28 cellular contexts compared by ENCODE assay signal in genomic region chr12:85821759-85822158, GRCh38. TPM values are rescaled to one million over a fixed set of nuclear protein-coding genes. Genes with fewer than 3 reads are reported as not detected.
A peak's percentile ranks its signal among the peaks of the same experiment; 100 is the strongest.
DNase-seq lines count a peak whose midpoint lies in the region; ATAC-seq, FAIRE-seq and TF ChIP-seq lines count a peak whose summit lies in the region.
"Had no signal": no experiment of that assay in that cellular context is flagged by ENCODE, and none has a peak within 500 bp of the region (broad histone marks: within the 10 kb centered on the region; RNA-seq: fewer than 3 reads in every experiment).

No MANE protein-coding gene starts in this region.

- peaks cover 10% of the 10 kb centered on the region for H3K9me3 Mint-ChIP-seq in stimulated activated memory B cell treated with anti-CD40 and anti-IgM and Interleukin-4, amounts not matched to agents 10 μg/mL and 1 μg/mL and 100 μg/mL, for 72 hours
- no peaks in the 10 kb centered on the region for H3K9me3 Mint-ChIP-seq in activated CD8-positive, alpha-beta T cell treated with anti-CD3 and anti-CD28 coated beads for 36 hours
- H3K9me3 Mint-ChIP-seq: nephron progenitor cell had no signal

- CTCF ChIA-PET in activated CD8-positive, alpha-beta T cell treated with anti-CD3 and anti-CD28 coated beads for 36 hours (lab: Charles Lee): interaction anchor here (1.5 kb wide), 1 partner anchor 45 kb away, joined by 4 read pairs; no protein-coding TSS in a partner anchor

- no peak for FAIRE-seq in small intestine (lab: Jason Lieb, UNC)
- FAIRE-seq: endometrium, urothelium cell line had no signal

- H3K27me3 Mint-ChIP-seq in stimulated activated memory B cell treated with anti-CD40 and anti-IgM and Interleukin-4, amounts not matched to agents 10 μg/mL and 1 μg/mL and 100 μg/mL, for 72 hours: no peaks in the 10 kb centered on the region
- no peaks in the 10 kb centered on the region for H3K27me3 Mint-ChIP-seq in activated CD8-positive, alpha-beta T cell treated with anti-CD3 and anti-CD28 coated beads for 36 hours
- H3K27me3 Mint-ChIP-seq: activated CD4-positive, alpha-beta memory T cell treated with anti-CD3 and anti-CD28 coated beads, Interleukin-2, amount 10 ng/mL, durations not matched to agents 7 days and 5 days; CD4-positive, CD25-positive, alpha-beta regulatory T cell had no signal

- 16 to 49% (median 24%) methylated on average over 5 of the region's 5 CpGs for WGBS in small intestine, 3 donors

- H3K27me3 ChIP-seq in RWPE2 (ENCODE audit: insufficient read depth, poor library complexity, severe bottlenecking) (no peaks in the 10 kb centered on the region), small intestine (ENCODE audit: control insufficient read depth in 2 of 2, insufficient read depth in 2 of 2, low read length in 2 of 2) (no peaks in the 10 kb centered on the region)
- H3K27me3 ChIP-seq: adrenal gland had no signal

- DNase-seq in HT-29 (ENCODE audit: low spot score) (peak; percentile 66), RWPE2 (ENCODE audit: low spot score) (no peak), iris pigment epithelial cell (ENCODE audit: low read depth) (peak; percentile 59), small intestine (peak; percentile 19)
- DNase-seq in activated CD8-positive, alpha-beta T cell treated with anti-CD3 and anti-CD28 coated beads for 36 hours: no peak
- DNase-seq: activated CD4-positive, alpha-beta memory T cell treated with anti-CD3 and anti-CD28 coated beads, Interleukin-2, amount 10 ng/mL, durations not matched to agents 7 days and 5 days; activated CD4-positive, CD25-positive, alpha-beta regulatory T cell; activated gamma-delta T cell; activated T-cell treated with anti-CD3 and anti-CD28 coated beads for 4 hours; adrenal gland; CD4-positive, CD25-positive, alpha-beta regulatory T cell; cortex of kidney; DMS153; GF-D8; head of caudate nucleus; NCI-H1092; NCI-H2029 treated with DMSO at 0.1 percent for 48 hours; nephron progenitor cell had no signal

- ATAC-seq in RWPE2 (ENCODE audit: low read depth): peak; percentile 64; the same call in 2 of the 3 replicates
- ATAC-seq in stimulated activated memory B cell treated with anti-CD40 and anti-IgM and Interleukin-4, amounts not matched to agents 10 μg/mL and 1 μg/mL and 100 μg/mL, for 72 hours: no peak
- ATAC-seq in activated CD8-positive, alpha-beta T cell treated with anti-CD3 and anti-CD28 coated beads for 36 hours: no peak
- no peak for ATAC-seq in HG02678 (IDR thresholded peaks at IDR 0.05; ENCODE audit: unreplicated experiment)
- ATAC-seq: HCT116, left lobe of liver had no signal

- no peaks in the 10 kb centered on the region for H3K4me1 Mint-ChIP-seq in stimulated activated memory B cell treated with anti-CD40 and anti-IgM and Interleukin-4, amounts not matched to agents 10 μg/mL and 1 μg/mL and 100 μg/mL, for 72 hours
- no peaks in the 10 kb centered on the region for H3K4me1 Mint-ChIP-seq in activated CD8-positive, alpha-beta T cell treated with anti-CD3 and anti-CD28 coated beads for 36 hours (ENCODE audit: low read depth)
- H3K4me1 Mint-ChIP-seq: activated CD4-positive, alpha-beta memory T cell treated with anti-CD3 and anti-CD28 coated beads, Interleukin-2, amount 10 ng/mL, durations not matched to agents 7 days and 5 days; CD4-positive, CD25-positive, alpha-beta regulatory T cell; nephron progenitor cell had no signal

- no peak overlapping the region for H3K27ac ChIP-seq in RWPE2 (ENCODE audit: poor library complexity, severe bottlenecking)
- H3K27ac ChIP-seq in small intestine (ENCODE audit: low read depth in 1 of 2, low read length in 1 of 2): no peak overlapping the region
- H3K27ac ChIP-seq: adrenal gland, parathyroid adenoma, RWPE1 had no signal

- H3K9me3 ChIP-seq in RWPE2 (ENCODE audit: severe bottlenecking) (no peaks in the 10 kb centered on the region), small intestine (ENCODE audit: control insufficient read depth, low read depth) (no peaks in the 10 kb centered on the region)
- H3K9me3 ChIP-seq: adrenal gland had no signal

- H3K4me3 ChIP-seq in RWPE2 (ENCODE audit: severe bottlenecking) (no peak overlapping the region), small intestine (ENCODE audit: low read depth in 1 of 2, low read length in 2 of 2) (no peak overlapping the region)
- H3K4me3 ChIP-seq: adrenal gland had no signal

- POLR2A ChIA-PET in activated CD8-positive, alpha-beta T cell treated with anti-CD3 and anti-CD28 coated beads for 36 hours (lab: Charles Lee): no interaction called here

- no peak for TF ChIP-seq CTCF in RWPE2 (IDR thresholded peaks at IDR 0.05; ENCODE audit: poor library complexity, severe bottlenecking)
- no peak for TF ChIP-seq CTCF in activated CD8-positive, alpha-beta T cell treated with anti-CD3 and anti-CD28 coated beads for 36 hours (IDR thresholded peaks at IDR 0.05)

- H3K36me3 ChIP-seq in RWPE2 (ENCODE audit: low read depth) (no peaks in the 10 kb centered on the region), small intestine (ENCODE audit: control insufficient read depth in 2 of 2, insufficient read depth in 2 of 2, low read length in 2 of 2) (no peaks in the 10 kb centered on the region)
- H3K36me3 ChIP-seq: adrenal gland had no signal

- peaks cover 17% of the 10 kb centered on the region for H3K4me1 ChIP-seq in RWPE2 (ENCODE audit: insufficient read depth, poor library complexity, severe bottlenecking)
- H3K4me1 ChIP-seq in small intestine (ENCODE audit: control insufficient read depth in 2 of 2, insufficient read depth in 1 of 2, low read depth in 1 of 2, low read length in 1 of 2): no peaks in the 10 kb centered on the region
- H3K4me1 ChIP-seq: adrenal gland, parathyroid adenoma had no signal

- H3K36me3 Mint-ChIP-seq in stimulated activated memory B cell treated with anti-CD40 and anti-IgM and Interleukin-4, amounts not matched to agents 10 μg/mL and 1 μg/mL and 100 μg/mL, for 72 hours: no peaks in the 10 kb centered on the region
- H3K36me3 Mint-ChIP-seq in activated CD8-positive, alpha-beta T cell treated with anti-CD3 and anti-CD28 coated beads for 36 hours (ENCODE audit: low read depth): no peaks in the 10 kb centered on the region
- H3K36me3 Mint-ChIP-seq: CD4-positive, CD25-positive, alpha-beta regulatory T cell had no signal

- no peak overlapping the region for H3K4me3 Mint-ChIP-seq in stimulated activated memory B cell treated with anti-CD40 and anti-IgM and Interleukin-4, amounts not matched to agents 10 μg/mL and 1 μg/mL and 100 μg/mL, for 72 hours
- no peak overlapping the region for H3K4me3 Mint-ChIP-seq in activated CD8-positive, alpha-beta T cell treated with anti-CD3 and anti-CD28 coated beads for 36 hours
- H3K4me3 Mint-ChIP-seq: activated CD4-positive, alpha-beta memory T cell treated with anti-CD3 and anti-CD28 coated beads, Interleukin-2, amount 10 ng/mL, durations not matched to agents 7 days and 5 days; nephron progenitor cell had no signal

- no peak overlapping the region for H3K27ac Mint-ChIP-seq in stimulated activated memory B cell treated with anti-CD40 and anti-IgM and Interleukin-4, amounts not matched to agents 10 μg/mL and 1 μg/mL and 100 μg/mL, for 72 hours
- no peak overlapping the region for H3K27ac Mint-ChIP-seq in activated CD8-positive, alpha-beta T cell treated with anti-CD3 and anti-CD28 coated beads for 36 hours
- H3K27ac Mint-ChIP-seq: activated CD4-positive, alpha-beta memory T cell treated with anti-CD3 and anti-CD28 coated beads, Interleukin-2, amount 10 ng/mL, durations not matched to agents 7 days and 5 days; CD4-positive, CD25-positive, alpha-beta regulatory T cell; nephron progenitor cell had no signal

- intact Hi-C loops in activated CD8-positive, alpha-beta T cell treated with anti-CD3 and anti-CD28 coated beads for 36 hours (cut with micrococcal nuclease): no loop called here

RNA-seq across cellular contexts. Expression of gene RASSF9, which starts 14.4 kb away (rescaled TPM):
- total RNA-seq in HT-29 (2014; rRNA removed; shearing (Covaris generic)): 0.05 and 0.13 TPM in 2 replicates
- polyA plus RNA-seq in small intestine: 1 to 10 TPM in 1 of 3 donors, under 1 TPM in 2; 0.27 to 1.5 (median 0.45) TPM
- not detected for total RNA-seq in activated CD8-positive, alpha-beta T cell treated with anti-CD3 and anti-CD28 coated beads for 36 hours
- total RNA-seq: activated CD4-positive, alpha-beta memory T cell treated with anti-CD3 and anti-CD28 coated beads, Interleukin-2, amount 10 ng/mL, durations not matched to agents 7 days and 5 days; CD4-positive, CD25-positive, alpha-beta regulatory T cell; LHCN-M2; mononuclear cell had no signal
- polyA plus RNA-seq: CD4-positive, CD25-positive, alpha-beta regulatory T cell had no signal

RNA-seq across cellular contexts. Expression of gene NTS, which starts 52.3 kb away (rescaled TPM):
- 0.44 TPM in 1 of 2 replicates, not detected in the other for total RNA-seq in HT-29 (2014; rRNA removed; shearing (Covaris generic))
- polyA plus RNA-seq in small intestine: 10 to 100 TPM in 1 of 3 donors, 1 to 10 TPM in 1, under 1 TPM in 1; 0.81 to 10.3 (median 2.7) TPM
- not detected for total RNA-seq in activated CD8-positive, alpha-beta T cell treated with anti-CD3 and anti-CD28 coated beads for 36 hours
- total RNA-seq: activated CD4-positive, alpha-beta memory T cell treated with anti-CD3 and anti-CD28 coated beads, Interleukin-2, amount 10 ng/mL, durations not matched to agents 7 days and 5 days; CD4-positive, CD25-positive, alpha-beta regulatory T cell; LHCN-M2; mononuclear cell had no signal
- polyA plus RNA-seq: CD4-positive, CD25-positive, alpha-beta regulatory T cell had no signal

Comparison
In these comparisons a context has a peak if more than half of its experiments do, and no peak if none do; other contexts are left out.
1. DNase-seq: peak in HT-29 (single experiment), iris pigment epithelial cell (single experiment) and small intestine (single experiment); none in RWPE2 (single experiment) and activated CD8-positive, alpha-beta T cell treated with anti-CD3 and anti-CD28 coated beads for 36 hours (single experiment).